Comparison of ENCODE assay signal across 8 cellular contexts in the genomic region with DNA sequence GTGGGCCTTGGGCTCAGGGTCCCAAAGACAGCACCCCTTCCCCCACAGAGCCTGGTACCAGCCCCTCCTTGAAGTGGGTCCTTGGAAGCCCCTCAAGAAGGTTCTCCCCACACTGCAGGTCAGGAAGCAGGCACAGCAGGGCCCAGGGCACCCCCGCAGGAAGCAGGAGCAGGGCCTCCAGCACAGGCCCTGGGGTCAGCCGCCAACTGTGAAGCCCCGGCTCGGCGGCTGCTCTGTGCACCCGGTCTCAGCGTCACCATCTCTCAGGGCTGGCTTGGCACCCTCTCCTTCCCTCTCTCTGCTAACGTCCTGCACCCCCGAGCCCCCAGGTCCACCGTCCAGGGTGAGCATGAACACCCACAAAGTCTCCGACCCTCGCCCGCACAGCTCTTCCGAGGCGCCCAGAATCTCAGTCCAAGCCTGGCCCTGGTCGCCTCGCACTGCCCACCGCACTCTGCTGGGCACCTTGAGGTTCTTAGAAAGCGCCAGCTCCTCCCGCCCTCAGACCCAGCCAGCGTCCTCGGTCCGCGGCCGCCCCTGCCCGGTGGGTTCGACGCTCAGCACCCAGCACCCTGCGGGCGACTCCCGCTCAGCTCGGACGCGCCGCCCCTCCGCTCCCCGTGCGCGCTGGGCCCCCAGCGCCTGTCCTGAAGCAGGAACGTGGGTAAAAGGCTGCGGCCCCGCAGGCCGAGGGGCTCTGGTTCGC. TPM values are rescaled to one million over a fixed set of nuclear protein-coding genes. Genes with fewer than 3 reads are reported as not detected.
A peak's percentile ranks its signal among the peaks of the same experiment; 100 is the strongest.
DNase-seq lines count a peak whose midpoint lies in the region; ATAC-seq and TF ChIP-seq lines count a peak whose summit lies in the region.

No MANE protein-coding gene starts in this region.

- peak overlapping the region; percentile 57 for H3K4me3 ChIP-seq in AG09309 (ENCODE audit: control insufficient read depth, low read depth, low read length)
- no peak overlapping the region for H3K4me3 ChIP-seq in MM.1S (ENCODE audit: low read length)
- peak overlapping the region; percentile 67 for H3K4me3 ChIP-seq in endodermal cell (ENCODE audit: low read length)

- peak overlapping the region; percentile 54; the same call in 1 of the 2 replicates for H3K4me2 ChIP-seq in MM.1S (ENCODE audit: low read depth, low read length)

- TF ChIP-seq CTCF in AG09309 (IDR thresholded peaks at IDR 0.05; ENCODE audit: control insufficient read depth, insufficient read depth, low read depth, low read length, missing control alignments) = no peak
- no peak for TF ChIP-seq CTCF in MM.1S (IDR thresholded peaks at IDR 0.05; ENCODE audit: low read length)
- no peak for TF ChIP-seq CTCF in endodermal cell (conservative IDR thresholded peaks at IDR 0.05)
- TF ChIP-seq CTCF in nephron (IDR thresholded peaks at IDR 0.05; ENCODE audit: unreplicated experiment in 3 of 3) = no peak

- WGBS in endodermal cell (ENCODE audit: insufficient coverage in 1 of 2, insufficient read length in 1 of 2), 2 experiments = 40 to 71% methylated on average over 20 to 45 of the region's 45 CpGs

- no peaks in the 10 kb centered on the region for H3K36me3 Mint-ChIP-seq in endodermal cell (ENCODE audit: low read depth)
- H3K36me3 Mint-ChIP-seq in nephron (ENCODE audit: low read depth) = no peaks in the 10 kb centered on the region

- H3K4me1 ChIP-seq in MM.1S (ENCODE audit: low read length) (no peaks in the 10 kb centered on the region), endodermal cell (ENCODE audit: control insufficient read depth, insufficient read depth, low read length) (no peaks in the 10 kb centered on the region)

- H3F3A ChIP-seq in MM.1S (ENCODE audit: insufficient read depth, low read length) = no peaks in the 10 kb centered on the region

- H3K27ac ChIP-seq in MM.1S (ENCODE audit: low read length) = no peak overlapping the region
- H3K27ac ChIP-seq in endodermal cell (ENCODE audit: low read depth, low read length) = no peak overlapping the region

- H3K27me3 ChIP-seq in MM.1S (replicated peaks; ENCODE audit: insufficient read depth, low read length) (peaks cover 68% of the 10 kb centered on the region), endodermal cell (ENCODE audit: control insufficient read depth, insufficient read depth, low read length, poor library complexity, severe bottlenecking) (peaks cover 59% of the 10 kb centered on the region)

- H3K9ac ChIP-seq in MM.1S (ENCODE audit: low read length) = no peak overlapping the region
- no peak overlapping the region for H3K9ac ChIP-seq in endodermal cell (ENCODE audit: extremely low read depth, low read length, poor library complexity, severe bottlenecking)

- no peaks in the 10 kb centered on the region for H3K9me2 ChIP-seq in MM.1S (replicated peaks; ENCODE audit: insufficient read depth, low read length)

- no peaks in the 10 kb centered on the region for H3K9me3 Mint-ChIP-seq in endodermal cell
- H3K9me3 Mint-ChIP-seq in nephron = no peaks in the 10 kb centered on the region

- H3K9me3 ChIP-seq in MM.1S (replicated peaks; ENCODE audit: insufficient read depth, low read length) (no peaks in the 10 kb centered on the region), endodermal cell (ENCODE audit: control insufficient read depth, low read length) (no peaks in the 10 kb centered on the region)

- ATAC-seq in GM21737 (IDR thresholded peaks at IDR 0.05; ENCODE audit: unreplicated experiment) = no peak

- no peaks in the 10 kb centered on the region for H4K20me1 ChIP-seq in MM.1S (ENCODE audit: insufficient read depth, low read length)

- H3K79me2 ChIP-seq in MM.1S (ENCODE audit: low read length) = no peaks in the 10 kb centered on the region

- no peak overlapping the region for H2AFZ ChIP-seq in MM.1S (ENCODE audit: low read length)

- H3K27ac Mint-ChIP-seq in endodermal cell (no peak overlapping the region), nephron (peak overlapping the region in 1 of 3 experiments; percentile 35)

- H3K4me3 Mint-ChIP-seq in endodermal cell (peak overlapping the region; percentile 58), nephron (peak overlapping the region; percentile 49 to 70 (median 55))

- DNase-seq in AG09309 (ENCODE audit: low read depth) (no peak), MM.1S (no peak), endodermal cell (no peak), T-helper 9 cell (no peak), iPS-NIHi7 (ENCODE audit: extremely low spot score) (no peak)
- no peak for DNase-seq in central memory CD4-positive, alpha-beta T cell

- peaks cover 37% of the 10 kb centered on the region for H3K27me3 Mint-ChIP-seq in endodermal cell (ENCODE audit: insufficient read depth)
- peaks cover 50% of the 10 kb centered on the region for H3K27me3 Mint-ChIP-seq in nephron (ENCODE audit: low read depth)

- H3K36me3 ChIP-seq in MM.1S (replicated peaks; ENCODE audit: insufficient read depth, low read length) (no peaks in the 10 kb centered on the region), endodermal cell (ENCODE audit: control insufficient read depth, insufficient read depth, low read length) (no peaks in the 10 kb centered on the region)

- H3K4me1 Mint-ChIP-seq in endodermal cell (peaks cover 5% of the 10 kb centered on the region), nephron (peaks cover 5% of the 10 kb centered on the region)

RNA-seq across cellular contexts. Expression of a gene that starts 1.4 kb away (rescaled TPM):
- total RNA-seq in endodermal cell = 10 to 100 TPM; 63.3 to 67.4 TPM
- polyA plus RNA-seq in endodermal cell (2013, experiment 1 of 2) = 18.6 TPM
- polyA plus RNA-seq in endodermal cell (2013, experiment 2 of 2) = 14.9 TPM

RNA-seq across cellular contexts. Expression of a gene that starts 22.2 kb away (rescaled TPM):
- total RNA-seq in endodermal cell = 10 to 100 TPM; 35.4 to 44.8 TPM
- polyA plus RNA-seq in endodermal cell (2013, experiment 1 of 2) = 1.2 TPM
- polyA plus RNA-seq in endodermal cell (2013, experiment 2 of 2) = 0.62 TPM

RNA-seq across cellular contexts. Expression of a gene that starts 25.6 kb away (rescaled TPM):
- 10 to 100 TPM; 16.8 to 17.8 TPM for total RNA-seq in endodermal cell
- polyA plus RNA-seq in endodermal cell (2013, experiment 1 of 2) = 1.2 TPM
- polyA plus RNA-seq in endodermal cell (2013, experiment 2 of 2) = 0.50 TPM

RNA-seq across cellular contexts. Expression of a gene that starts 33.9 kb away (rescaled TPM):
- 10 to 100 TPM; 55.2 to 56.1 TPM for total RNA-seq in endodermal cell
- polyA plus RNA-seq in endodermal cell (2013, experiment 1 of 2) = 37.5 TPM
- 32.8 TPM for polyA plus RNA-seq in endodermal cell (2013, experiment 2 of 2)

RNA-seq across cellular contexts. Expression of a gene that starts 46.9 kb away (rescaled TPM):
- total RNA-seq in endodermal cell = 100 to 1,000 TPM; 109 to 118 TPM
- polyA plus RNA-seq in endodermal cell (2013, experiment 1 of 2) = 126 TPM
- 105 TPM for polyA plus RNA-seq in endodermal cell (2013, experiment 2 of 2)
